ENCODE assay signal across 1 cellular context in the genomic region with DNA sequence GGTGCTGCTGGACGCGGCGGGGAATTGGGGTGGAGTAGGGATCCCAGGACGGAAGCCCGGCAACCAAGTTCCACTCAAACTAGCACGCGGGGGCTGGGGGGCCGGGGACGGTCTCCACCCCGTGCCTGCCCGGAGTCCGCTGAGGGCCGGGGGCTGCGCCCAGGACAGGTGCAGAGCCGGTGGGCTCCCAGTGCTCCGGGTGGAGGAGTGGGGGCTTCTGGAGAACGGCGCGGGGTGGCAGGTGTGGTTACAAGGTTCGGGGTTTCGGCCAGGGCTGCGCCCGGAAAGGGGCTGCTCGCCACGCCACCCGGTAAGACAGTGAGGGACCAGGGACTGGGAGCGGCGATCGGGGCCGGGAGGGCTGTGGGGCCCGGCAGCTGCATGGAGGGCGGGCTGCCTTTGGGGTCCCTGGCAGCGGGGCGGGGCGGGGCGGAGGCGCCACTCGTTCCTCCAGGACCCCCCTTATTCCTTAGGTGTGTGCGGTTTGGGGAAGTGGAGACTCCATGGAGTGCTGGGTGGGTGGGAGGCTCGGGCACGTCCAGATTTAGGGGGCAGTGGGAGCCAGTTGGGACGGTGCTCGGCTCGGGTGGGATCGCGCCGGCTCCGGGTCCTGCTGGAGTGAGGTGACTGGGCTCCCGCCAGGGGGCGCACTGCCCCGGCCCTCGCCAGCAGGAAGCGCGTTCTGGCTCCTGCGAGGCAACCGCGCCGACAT.
TF ChIP-seq lines count a peak whose summit lies in the region.

No MANE protein-coding gene starts in this region.

TF ChIP-seq in HepG2, 621 proteins besides CTCF, POLR2A, EP300 and RAD21 (continued from another document and continues in another):
- TF ChIP-seq HMGXB4 (CRISPR knock-in tag; IDR thresholded peaks at IDR 0.05; ENCODE audit: borderline replicate concordance in 1 of 2, low read depth in 1 of 2) (peak; percentile 36 to 45; a peak in 2 of 4 replicates), ZBTB7B (CRISPR knock-in tag; IDR thresholded peaks at IDR 0.05) (0 out of 2 replicates have a peak, but pooled peaks have one; percentile 51), ZNF292 (CRISPR knock-in tag; IDR thresholded peaks at IDR 0.05; ENCODE audit: borderline replicate concordance, low read depth) (no peak), NFAT5 (CRISPR knock-in tag; IDR thresholded peaks at IDR 0.05) (no peak), ZNF768 (CRISPR knock-in tag; IDR thresholded peaks at IDR 0.05) (peak; percentile 48; the same call in 1 of the 2 replicates), ZNF557 (CRISPR knock-in tag; IDR thresholded peaks at IDR 0.05) (no peak), EZH2 (conservative IDR thresholded peaks at IDR 0.05; ENCODE audit: low read depth, low read length) (peak; percentile 70; the same call in 1 of the 2 replicates), TARDBP (CRISPR knock-in tag; IDR thresholded peaks at IDR 0.05) (no peak), NR1H2 (CRISPR knock-in tag; IDR thresholded peaks at IDR 0.05; ENCODE audit: borderline replicate concordance, low read depth) (no peak), TBX3 (IDR thresholded peaks at IDR 0.05; ENCODE audit: borderline replicate concordance) (no peak), STAG1 (CRISPR knock-in tag; IDR thresholded peaks at IDR 0.05) (peak; percentile 52), FOSL2 (CRISPR knock-in tag; IDR thresholded peaks at IDR 0.05) (0 out of 2 replicates have a peak, but pooled peaks have one; percentile 20), GABPB1 (CRISPR knock-in tag; IDR thresholded peaks at IDR 0.05) (peak; percentile 70), BCLAF1 (IDR thresholded peaks at IDR 0.05) (no peak), FOSL1 (CRISPR knock-in tag; IDR thresholded peaks at IDR 0.05; ENCODE audit: borderline replicate concordance) (no peak), KDM5B (CRISPR knock-in tag; IDR thresholded peaks at IDR 0.05; ENCODE audit: borderline replicate concordance) (peak; percentile 40; the same call in 1 of the 2 replicates), ARID2 (CRISPR knock-in tag; IDR thresholded peaks at IDR 0.05; ENCODE audit: borderline replicate concordance) (no peak), HOXA3 (CRISPR knock-in tag; IDR thresholded peaks at IDR 0.05) (peak; percentile 19; the same call in 1 of the 2 replicates), ZNF782 (CRISPR knock-in tag; IDR thresholded peaks at IDR 0.05; ENCODE audit: borderline replicate concordance) (0 out of 2 replicates have a peak, but pooled peaks have one; percentile 48), KDM2A (CRISPR knock-in tag; IDR thresholded peaks at IDR 0.05; ENCODE audit: borderline replicate concordance, low read depth) (peak; percentile 65; the same call in 1 of the 2 replicates), ZNF800 (CRISPR knock-in tag; IDR thresholded peaks at IDR 0.05) (peak; percentile 78; the same call in 1 of the 2 replicates)
- TF ChIP-seq, protein P1, sequence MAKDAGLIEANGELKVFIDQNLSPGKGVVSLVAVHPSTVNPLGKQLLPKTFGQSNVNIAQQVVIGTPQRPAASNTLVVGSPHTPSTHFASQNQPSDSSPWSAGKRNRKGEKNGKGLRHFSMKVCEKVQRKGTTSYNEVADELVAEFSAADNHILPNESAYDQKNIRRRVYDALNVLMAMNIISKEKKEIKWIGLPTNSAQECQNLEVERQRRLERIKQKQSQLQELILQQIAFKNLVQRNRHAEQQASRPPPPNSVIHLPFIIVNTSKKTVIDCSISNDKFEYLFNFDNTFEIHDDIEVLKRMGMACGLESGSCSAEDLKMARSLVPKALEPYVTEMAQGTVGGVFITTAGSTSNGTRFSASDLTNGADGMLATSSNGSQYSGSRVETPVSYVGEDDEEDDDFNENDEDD (CRISPR knock-in tag; IDR thresholded peaks at IDR 0.05; ENCODE audit: borderline replicate concordance): peak; percentile 23; the same call in 1 of the 2 replicates
- TF ChIP-seq, protein P2, sequence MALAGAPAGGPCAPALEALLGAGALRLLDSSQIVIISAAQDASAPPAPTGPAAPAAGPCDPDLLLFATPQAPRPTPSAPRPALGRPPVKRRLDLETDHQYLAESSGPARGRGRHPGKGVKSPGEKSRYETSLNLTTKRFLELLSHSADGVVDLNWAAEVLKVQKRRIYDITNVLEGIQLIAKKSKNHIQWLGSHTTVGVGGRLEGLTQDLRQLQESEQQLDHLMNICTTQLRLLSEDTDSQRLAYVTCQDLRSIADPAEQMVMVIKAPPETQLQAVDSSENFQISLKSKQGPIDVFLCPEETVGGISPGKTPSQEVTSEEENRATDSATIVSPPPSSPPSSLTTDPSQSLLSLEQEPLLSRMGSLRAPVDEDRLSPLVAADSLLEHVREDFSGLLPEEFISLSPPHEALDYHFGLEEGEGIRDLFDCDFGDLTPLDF (CRISPR knock-in tag; IDR thresholded peaks at IDR 0.05): 0 out of 2 replicates have a peak, but pooled peaks have one; percentile 22
- TF ChIP-seq, protein P3, sequence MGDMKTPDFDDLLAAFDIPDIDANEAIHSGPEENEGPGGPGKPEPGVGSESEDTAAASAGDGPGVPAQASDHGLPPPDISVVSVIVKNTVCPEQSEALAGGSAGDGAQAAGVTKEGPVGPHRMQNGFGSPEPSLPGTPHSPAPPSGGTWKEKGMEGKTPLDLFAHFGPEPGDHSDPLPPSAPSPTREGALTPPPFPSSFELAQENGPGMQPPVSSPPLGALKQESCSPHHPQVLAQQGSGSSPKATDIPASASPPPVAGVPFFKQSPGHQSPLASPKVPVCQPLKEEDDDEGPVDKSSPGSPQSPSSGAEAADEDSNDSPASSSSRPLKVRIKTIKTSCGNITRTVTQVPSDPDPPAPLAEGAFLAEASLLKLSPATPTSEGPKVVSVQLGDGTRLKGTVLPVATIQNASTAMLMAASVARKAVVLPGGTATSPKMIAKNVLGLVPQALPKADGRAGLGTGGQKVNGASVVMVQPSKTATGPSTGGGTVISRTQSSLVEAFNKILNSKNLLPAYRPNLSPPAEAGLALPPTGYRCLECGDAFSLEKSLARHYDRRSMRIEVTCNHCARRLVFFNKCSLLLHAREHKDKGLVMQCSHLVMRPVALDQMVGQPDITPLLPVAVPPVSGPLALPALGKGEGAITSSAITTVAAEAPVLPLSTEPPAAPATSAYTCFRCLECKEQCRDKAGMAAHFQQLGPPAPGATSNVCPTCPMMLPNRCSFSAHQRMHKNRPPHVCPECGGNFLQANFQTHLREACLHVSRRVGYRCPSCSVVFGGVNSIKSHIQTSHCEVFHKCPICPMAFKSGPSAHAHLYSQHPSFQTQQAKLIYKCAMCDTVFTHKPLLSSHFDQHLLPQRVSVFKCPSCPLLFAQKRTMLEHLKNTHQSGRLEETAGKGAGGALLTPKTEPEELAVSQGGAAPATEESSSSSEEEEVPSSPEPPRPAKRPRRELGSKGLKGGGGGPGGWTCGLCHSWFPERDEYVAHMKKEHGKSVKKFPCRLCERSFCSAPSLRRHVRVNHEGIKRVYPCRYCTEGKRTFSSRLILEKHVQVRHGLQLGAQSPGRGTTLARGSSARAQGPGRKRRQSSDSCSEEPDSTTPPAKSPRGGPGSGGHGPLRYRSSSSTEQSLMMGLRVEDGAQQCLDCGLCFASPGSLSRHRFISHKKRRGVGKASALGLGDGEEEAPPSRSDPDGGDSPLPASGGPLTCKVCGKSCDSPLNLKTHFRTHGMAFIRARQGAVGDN (CRISPR knock-in tag; IDR thresholded peaks at IDR 0.05): peak; percentile 28; the same call in 1 of the 2 replicates
- TF ChIP-seq, protein P4, sequence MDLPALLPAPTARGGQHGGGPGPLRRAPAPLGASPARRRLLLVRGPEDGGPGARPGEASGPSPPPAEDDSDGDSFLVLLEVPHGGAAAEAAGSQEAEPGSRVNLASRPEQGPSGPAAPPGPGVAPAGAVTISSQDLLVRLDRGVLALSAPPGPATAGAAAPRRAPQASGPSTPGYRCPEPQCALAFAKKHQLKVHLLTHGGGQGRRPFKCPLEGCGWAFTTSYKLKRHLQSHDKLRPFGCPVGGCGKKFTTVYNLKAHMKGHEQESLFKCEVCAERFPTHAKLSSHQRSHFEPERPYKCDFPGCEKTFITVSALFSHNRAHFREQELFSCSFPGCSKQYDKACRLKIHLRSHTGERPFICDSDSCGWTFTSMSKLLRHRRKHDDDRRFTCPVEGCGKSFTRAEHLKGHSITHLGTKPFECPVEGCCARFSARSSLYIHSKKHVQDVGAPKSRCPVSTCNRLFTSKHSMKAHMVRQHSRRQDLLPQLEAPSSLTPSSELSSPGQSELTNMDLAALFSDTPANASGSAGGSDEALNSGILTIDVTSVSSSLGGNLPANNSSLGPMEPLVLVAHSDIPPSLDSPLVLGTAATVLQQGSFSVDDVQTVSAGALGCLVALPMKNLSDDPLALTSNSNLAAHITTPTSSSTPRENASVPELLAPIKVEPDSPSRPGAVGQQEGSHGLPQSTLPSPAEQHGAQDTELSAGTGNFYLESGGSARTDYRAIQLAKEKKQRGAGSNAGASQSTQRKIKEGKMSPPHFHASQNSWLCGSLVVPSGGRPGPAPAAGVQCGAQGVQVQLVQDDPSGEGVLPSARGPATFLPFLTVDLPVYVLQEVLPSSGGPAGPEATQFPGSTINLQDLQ (CRISPR knock-in tag; IDR thresholded peaks at IDR 0.05): no peak
